ENCODE assay signal across 9 cellular contexts in genomic region chr1:41382531-41383090, GRCh38. TPM values are rescaled to one million over a fixed set of nuclear protein-coding genes. Genes with fewer than 3 reads are reported as not detected.
A peak's percentile ranks its signal among the peaks of the same experiment; 100 is the strongest.
DNase-seq lines count a peak whose midpoint lies in the region; ATAC-seq and TF ChIP-seq lines count a peak whose summit lies in the region.
"Had no signal": no experiment of that assay in that cellular context is flagged by ENCODE, and none has a peak within 500 bp of the region (broad histone marks: within the 10 kb centered on the region; RNA-seq: fewer than 3 reads in every experiment).

No MANE protein-coding gene starts in this region.

- H3K27ac ChIP-seq in Peyer's patch = peak overlapping the region; percentile 46 to 92 (median 80)
- no peak overlapping the region for H3K27ac ChIP-seq in fibroblast of lung (ENCODE audit: insufficient read depth, low read length)

- DNase-seq in COR-L47 (lab: John Stamatoyannopoulos, UW) (peak; percentile 71), Peyer's patch (no peak), fibroblast of lung (ENCODE audit: low read depth in 2 of 2) (peak in 1 of 2 donors; percentile 35), omental fat pad (ENCODE audit: low spot score) (no peak), hippocampal formation (lab: John Stamatoyannopoulos, UW) (no peak)
- no peak for DNase-seq in activated T-helper 2 cell treated with anti-CD3 and anti-CD28 coated beads, Interferon-gamma antibody, Interleukin-2, Interleukin-4, amounts not matched to agents 10 μg/mL and 5 μg/mL and 100 μg/mL, durations not matched to agents 14 hours and 24 hours and 36 hours (ENCODE audit: low spot score)

- TF ChIP-seq POLR2A in Peyer's patch (IDR thresholded peaks at IDR 0.05) = no peak
- TF ChIP-seq POLR2A in GM18505 (IDR thresholded peaks at IDR 0.05; ENCODE audit: borderline replicate concordance, extremely low read depth, insufficient read depth, insufficient read length) = no peak

- H3K4me1 Mint-ChIP-seq in activated T-helper 2 cell treated with anti-CD3 and anti-CD28 coated beads, Interferon-gamma antibody, Interleukin-2, Interleukin-4, amounts not matched to agents 10 μg/mL and 5 μg/mL and 100 μg/mL, durations not matched to agents 14 hours and 24 hours and 36 hours (ENCODE audit: low read depth) = peaks cover 7% of the 10 kb centered on the region

- no peaks in the 10 kb centered on the region for H3K36me3 Mint-ChIP-seq in activated T-helper 2 cell treated with anti-CD3 and anti-CD28 coated beads, Interferon-gamma antibody, Interleukin-2, Interleukin-4, amounts not matched to agents 10 μg/mL and 5 μg/mL and 100 μg/mL, durations not matched to agents 14 hours and 24 hours and 36 hours (ENCODE audit: low read depth)

- H3K4me1 ChIP-seq in Peyer's patch = peaks cover 3 to 25% (median 9%) of the 10 kb centered on the region in 4 donors
- no peaks in the 10 kb centered on the region for H3K4me1 ChIP-seq in fibroblast of lung (ENCODE audit: control insufficient read depth, extremely low read depth, insufficient read depth, low read length)

- H3K27me3 ChIP-seq in Peyer's patch (no peaks in the 10 kb centered on the region), fibroblast of lung (ENCODE audit: control insufficient read depth, insufficient read depth, low read length) (peaks cover 40% of the 10 kb centered on the region)

- intact Hi-C loops in activated T-helper 2 cell treated with anti-CD3 and anti-CD28 coated beads, Interferon-gamma antibody, Interleukin-2, Interleukin-4, amounts not matched to agents 10 μg/mL and 5 μg/mL and 100 μg/mL, durations not matched to agents 14 hours and 24 hours and 36 hours (cut with micrococcal nuclease) = no loop called here

- peaks cover 66% of the 10 kb centered on the region for H3K27me3 Mint-ChIP-seq in activated T-helper 2 cell treated with anti-CD3 and anti-CD28 coated beads, Interferon-gamma antibody, Interleukin-2, Interleukin-4, amounts not matched to agents 10 μg/mL and 5 μg/mL and 100 μg/mL, durations not matched to agents 14 hours and 24 hours and 36 hours (ENCODE audit: low read depth)

- H3K36me3 ChIP-seq in Peyer's patch (no peaks in the 10 kb centered on the region), fibroblast of lung (ENCODE audit: control insufficient read depth, insufficient read depth, low read length) (no peaks in the 10 kb centered on the region)

- H3K4me3 ChIP-seq in Peyer's patch (peak overlapping the region; percentile 28 to 64 (median 54)), fibroblast of lung (replicated peaks in 1 of 4; ENCODE audit: control extremely low read depth in 1 of 4, insufficient read depth in 1 of 4, low read depth in 3 of 4, low read length in 4 of 4) (peak overlapping the region in 1 of 4 experiments; percentile 42)

- no peaks in the 10 kb centered on the region for H4K20me1 ChIP-seq in fibroblast of lung (ENCODE audit: control insufficient read depth, extremely low read depth, insufficient read depth, low read length)

- H3K9me3 Mint-ChIP-seq in activated T-helper 2 cell treated with anti-CD3 and anti-CD28 coated beads, Interferon-gamma antibody, Interleukin-2, Interleukin-4, amounts not matched to agents 10 μg/mL and 5 μg/mL and 100 μg/mL, durations not matched to agents 14 hours and 24 hours and 36 hours = no peaks in the 10 kb centered on the region

- TF ChIP-seq CTCF in Peyer's patch (IDR thresholded peaks at IDR 0.05) (no peak), fibroblast of lung (conservative IDR thresholded peaks at IDR 0.05 in 1 of 2, IDR thresholded peaks at IDR 0.05 in 1 of 2; ENCODE audit: low read depth in 1 of 2, low read length in 2 of 2) (no peak), omental fat pad (IDR thresholded peaks at IDR 0.05) (no peak)

- H3K9me3 ChIP-seq in Peyer's patch (no peaks in the 10 kb centered on the region), fibroblast of lung (ENCODE audit: control insufficient read depth, insufficient read depth, low read depth, low read length) (no peaks in the 10 kb centered on the region)

- peak overlapping the region; percentile 62 for H3K9ac ChIP-seq in fibroblast of lung (ENCODE audit: insufficient read depth, low read length)

- no peak overlapping the region for H3K27ac Mint-ChIP-seq in activated T-helper 2 cell treated with anti-CD3 and anti-CD28 coated beads, Interferon-gamma antibody, Interleukin-2, Interleukin-4, amounts not matched to agents 10 μg/mL and 5 μg/mL and 100 μg/mL, durations not matched to agents 14 hours and 24 hours and 36 hours

- no peak overlapping the region for H3K4me2 ChIP-seq in fibroblast of lung (ENCODE audit: extremely low read depth, insufficient read depth, low read length)

- H3K79me2 ChIP-seq in fibroblast of lung (ENCODE audit: control insufficient read depth, insufficient read depth, low read length) = no peaks in the 10 kb centered on the region

- peak; percentile 67 for ATAC-seq in omental fat pad (ENCODE audit: low FRiP score)
- no peak for ATAC-seq in GM21737 (IDR thresholded peaks at IDR 0.05; ENCODE audit: unreplicated experiment)
- no peak for ATAC-seq in GM18505 (IDR thresholded peaks at IDR 0.05; ENCODE audit: unreplicated experiment)

- no peak overlapping the region for H2AFZ ChIP-seq in fibroblast of lung (ENCODE audit: low read length)

- no peak overlapping the region for H3K4me3 Mint-ChIP-seq in activated T-helper 2 cell treated with anti-CD3 and anti-CD28 coated beads, Interferon-gamma antibody, Interleukin-2, Interleukin-4, amounts not matched to agents 10 μg/mL and 5 μg/mL and 100 μg/mL, durations not matched to agents 14 hours and 24 hours and 36 hours (ENCODE audit: low read depth)

RNA-seq across cellular contexts. Expression of gene FOXO6, which starts 21.4 kb away (rescaled TPM):
- total RNA-seq in Peyer's patch (1 to 10 TPM in 1 of 4 donors, under 1 TPM in 1, not detected in 2; 0.53 to 1.1 TPM), fibroblast of lung (under 0.01 TPM in 2 replicates), omental fat pad (under 1 TPM in 3 of 4 donors, not detected in 1; 0.12 to 0.93 (median 0.31) TPM)
- polyA plus RNA-seq in fibroblast of lung = not detected in 2 replicates
- 0.06 and 0.10 TPM in 2 replicates for polyA plus RNA-seq in fibroblast of lung (2012)
- polyA minus RNA-seq in fibroblast of lung (ENCODE audit: low replicate concordance) = not detected in 2 replicates
- total RNA-seq in activated T-helper 2 cell treated with anti-CD3 and anti-CD28 coated beads, Interferon-gamma antibody, Interleukin-2, Interleukin-4, amounts not matched to agents 10 μg/mL and 5 μg/mL and 100 μg/mL, durations not matched to agents 14 hours and 24 hours and 36 hours = 0.11 and 0.16 TPM in 2 replicates
- total RNA-seq: glomerular endothelial cell had no signal
